In the genomic region with DNA sequence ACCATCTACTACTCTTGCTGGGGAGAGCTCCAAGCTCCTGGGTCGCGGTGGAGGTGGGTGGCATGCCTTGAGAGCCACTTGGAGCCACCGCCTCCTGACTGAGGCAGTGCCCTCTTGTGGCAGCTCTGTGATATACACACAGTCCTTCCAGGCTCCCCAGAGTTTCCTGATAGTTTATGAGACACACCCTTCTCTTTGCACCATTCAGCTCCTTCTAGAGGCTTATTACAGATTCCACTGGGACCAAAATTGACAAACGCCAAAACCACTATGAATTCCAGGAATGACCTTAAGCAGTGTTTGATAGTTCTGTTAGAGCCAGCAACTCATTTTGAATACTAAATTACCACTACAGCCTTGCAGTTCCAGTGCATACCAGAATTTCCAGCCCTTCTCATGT, we compare ENCODE assay signal across 8 cellular contexts.
A peak's percentile ranks its signal among the peaks of the same experiment; 100 is the strongest.
DNase-seq lines count a peak whose midpoint lies in the region; ATAC-seq, FAIRE-seq and TF ChIP-seq lines count a peak whose summit lies in the region.

No MANE protein-coding gene starts in this region.

- WGBS in GM12878 (ENCODE audit: insufficient coverage, insufficient replicate concordance, low lambda C conversion rate, missing lambda C conversion rate) = 0% methylated on average over 4 of the region's 4 CpGs

- H3K27me3 ChIP-seq in GM12878 (replicated peaks in 1 of 2; ENCODE audit: control insufficient read depth in 2 of 2, insufficient read depth in 2 of 2, low read length in 1 of 2) = no peaks in the 10 kb centered on the region; a peak in 1 of 4 replicates

- H3K4me2 ChIP-seq in GM12878 (ENCODE audit: control insufficient read depth, insufficient read depth) = no peak overlapping the region

- peak; percentile 81 for FAIRE-seq in GM12878 (lab: Jason Lieb, UNC)

- in situ Hi-C loops in GM12878 (cut with MboI) = no loop called here

- CTCF ChIA-PET in GM12878 (lab: Yijun Ruan, JAX) = interaction anchor here (0.7 to 4.0 kb wide), 27 partner anchors 9 to 396 kb away, joined by 3 to 49 read pairs (median 4); no protein-coding TSS in a partner anchor

- no peak for TF ChIP-seq EP300 in GM12878 (IDR thresholded peaks at IDR 0.05; ENCODE audit: borderline replicate concordance in 1 of 2, control insufficient read depth in 1 of 2, low read depth in 2 of 2, low read length in 2 of 2)

- no peaks in the 10 kb centered on the region for H3K36me3 ChIP-seq in GM12878 (ENCODE audit: control insufficient read depth in 2 of 2, insufficient read depth in 2 of 2, low read length in 1 of 2)

- TF ChIP-seq RAD21 in GM12878 (IDR thresholded peaks at IDR 0.05; ENCODE audit: insufficient read depth, low read depth, low read length) = peak; percentile 49

- no peak overlapping the region for H3K9ac ChIP-seq in GM12878 (ENCODE audit: control insufficient read depth, insufficient read depth, low read length)

- no peaks in the 10 kb centered on the region for H3K4me1 ChIP-seq in GM12878 (ENCODE audit: control insufficient read depth, insufficient read depth, low read length)

- ATAC-seq in GM19328 (IDR thresholded peaks at IDR 0.05; ENCODE audit: unreplicated experiment) = peak; percentile 70
- peak; percentile 68 for ATAC-seq in HG03575 (IDR thresholded peaks at IDR 0.05; ENCODE audit: extremely low read depth, insufficient number of reproducible peaks, low FRiP score, unreplicated experiment)
- ATAC-seq in GM12878 = peak; percentile 98

- H3K27ac ChIP-seq in GM12878 (ENCODE audit: control insufficient read depth, insufficient read depth) = no peak overlapping the region

- RAD21 ChIA-PET in GM12878 (lab: Charles Lee; ENCODE audit: unreplicated experiment) = interaction anchor here (0.6 to 1.9 kb wide), 4 partner anchors 88 to 222 kb away, joined by 3 to 18 read pairs (median 4); no protein-coding TSS in a partner anchor

- H4K20me1 ChIP-seq in GM12878 (ENCODE audit: control insufficient read depth, insufficient read depth) = no peaks in the 10 kb centered on the region

- intact Hi-C loops in GM12878 (cut with micrococcal nuclease; ENCODE audit: unreplicated experiment) = loop anchor here (1.0 to 10.0 kb wide), 2 partner anchors 193 to 758 kb away; no protein-coding TSS in a partner anchor

- POLR2A ChIA-PET in GM12878 (lab: Charles Lee) = no interaction called here

- no TSS peak for BruUV-seq in GM12878 (replicated peaks; lab: Mats Ljungman, UMichigan)

- no peak overlapping the region for H3K4me3 ChIP-seq in GM12878

- H2AFZ ChIP-seq in GM12878 (ENCODE audit: control insufficient read depth, low read depth, low read length) = no peak overlapping the region

- H3K79me2 ChIP-seq in GM12878 (ENCODE audit: control insufficient read depth, insufficient read depth, low read length) = no peaks in the 10 kb centered on the region

- DNase-seq in DMS 273 treated with DMSO at 0.1 percent for 48 hours (lab: John Stamatoyannopoulos, UW) (peak; percentile 2), OCI-M1 (lab: John Stamatoyannopoulos, UW) (peak; percentile 63), GM12878 (ENCODE audit: low read depth, low spot score) (no peak), inferior parietal cortex (ENCODE audit: extremely low spot score) (peak; percentile 69), NCI-H2227 treated with DMSO at 0.1 percent for 48 hours (lab: John Stamatoyannopoulos, UW) (no peak)
- DNase-seq in stimulated activated CD4-positive, alpha-beta T cell treated with anti-CD3 and anti-CD28 coated beads, Interleukin-4, amount 100 ng/mL, for 24 hours = peak; percentile 20

- SMC1A ChIA-PET in GM12878 (lab: Charles Lee; ENCODE audit: uncharacterized antibody, unreplicated experiment) = interaction anchor here (0.7 to 2.2 kb wide), 5 partner anchors 12 to 192 kb away, joined by 3 to 23 read pairs (median 3); no protein-coding TSS in a partner anchor

- TF ChIP-seq POLR2A in GM12878 (IDR thresholded peaks at IDR 0.05; ENCODE audit: low read depth, low read length) = no peak

- TF ChIP-seq CTCF in GM12878 (IDR thresholded peaks at IDR 0.05 in 2 of 3, conservative IDR thresholded peaks at IDR 0.05 in 1 of 3; ENCODE audit: control insufficient read depth in 2 of 3, extremely low read depth in 1 of 3, insufficient read depth in 1 of 3, low read depth in 3 of 3, low read length in 3 of 3) = peak; percentile 67 to 82 (median 73)

- no peaks in the 10 kb centered on the region for H3K9me3 ChIP-seq in GM12878 (replicated peaks; ENCODE audit: control insufficient read depth, insufficient read depth, low read length)

TF ChIP-seq in GM12878, 131 proteins besides CTCF, POLR2A, EP300 and RAD21:
- TF ChIP-seq POLR2AphosphoS5 (IDR thresholded peaks at IDR 0.05; ENCODE audit: low read length) (no peak), SMC3 (IDR thresholded peaks at IDR 0.05; ENCODE audit: borderline replicate concordance, low read length) (peak; percentile 60)

Comparison
In these comparisons a context has a peak if more than half of its experiments do, and no peak if none do; other contexts are left out.
1. DNase-seq: peak in DMS 273 treated with DMSO at 0.1 percent for 48 hours (single experiment), OCI-M1 (single experiment), inferior parietal cortex (single experiment) and stimulated activated CD4-positive, alpha-beta T cell treated with anti-CD3 and anti-CD28 coated beads, Interleukin-4, amount 100 ng/mL, for 24 hours (single experiment); none in GM12878 (single experiment) and NCI-H2227 treated with DMSO at 0.1 percent for 48 hours (single experiment).
2. Peak in every context shown above with its lines, with median percentiles within 50 percentile points of each other: ATAC-seq.